Comparison of ENCODE assay signal across 8 cellular contexts in the genomic region with DNA sequence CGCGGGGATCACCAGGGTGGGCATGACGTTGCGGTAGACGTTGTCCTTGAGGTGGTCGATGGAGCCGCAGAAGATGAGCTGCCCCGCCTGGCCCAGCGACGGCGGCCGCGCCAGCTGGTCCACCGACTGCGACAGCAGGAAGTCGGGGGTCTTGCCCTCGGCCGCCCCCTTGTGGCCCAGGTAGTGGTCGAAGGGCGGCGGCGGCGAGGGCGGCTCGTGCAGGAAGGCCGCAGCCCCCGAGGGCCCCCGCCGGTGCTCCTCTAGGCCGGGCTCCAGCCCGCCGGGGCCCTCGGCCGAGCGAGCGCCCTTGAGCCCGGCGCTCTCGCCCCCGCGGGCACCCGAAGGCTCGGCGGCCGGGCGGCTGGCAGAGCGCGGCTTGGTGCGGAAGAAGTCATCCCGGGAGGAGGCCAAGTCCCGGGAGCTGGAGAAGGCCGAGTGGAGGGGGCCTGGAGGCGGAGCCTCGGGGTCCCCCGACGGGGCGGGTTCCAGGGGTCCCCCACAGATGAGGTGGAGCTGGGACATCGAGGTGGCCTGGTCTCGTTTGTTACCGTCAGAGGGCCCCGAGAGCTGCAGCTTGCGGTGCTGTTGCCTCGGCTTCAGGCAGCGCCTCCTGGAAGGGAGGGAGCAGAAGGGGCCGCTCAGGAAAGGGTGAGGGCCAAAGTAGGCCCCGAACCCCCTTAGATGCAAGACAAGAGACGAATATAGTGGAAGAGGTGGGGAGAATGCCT. TPM values are rescaled to one million over a fixed set of nuclear protein-coding genes. Genes with fewer than 3 reads are reported as not detected.
DNase-seq lines count a peak whose midpoint lies in the region; ATAC-seq and TF ChIP-seq lines count a peak whose summit lies in the region.
"Had no signal": no experiment of that assay in that cellular context is flagged by ENCODE, and none has a peak within 500 bp of the region (broad histone marks: within the 10 kb centered on the region; RNA-seq: fewer than 3 reads in every experiment).

No MANE protein-coding gene starts in this region.

- H2AK5ac ChIP-seq in IMR-90 (ENCODE audit: low read depth, low read length), result no peak overlapping the region

- peak overlapping the region; percentile 32 for H2AFZ ChIP-seq in IMR-90 (replicated peaks; ENCODE audit: low read length, poor library complexity)

- H4K5ac ChIP-seq in IMR-90 (ENCODE audit: low read depth, low read length), result no peak overlapping the region

- no peak overlapping the region for H3K4me2 ChIP-seq in IMR-90 (ENCODE audit: low read depth, low read length)

- H3K27me3 ChIP-seq in IMR-90 (ENCODE audit: control insufficient read depth, insufficient read depth, low read length), result no peaks in the 10 kb centered on the region

- no peak overlapping the region for H3K18ac ChIP-seq in IMR-90 (ENCODE audit: low read depth, low read length)

- no peak overlapping the region for H2BK15ac ChIP-seq in IMR-90 (ENCODE audit: low read depth, low read length)

- ATAC-seq in IMR-90 (ENCODE audit: low read depth), result no peak
- ATAC-seq in left cardiac atrium, result peak in 1 of 2 donors; percentile 1
- no peak for ATAC-seq in HG02798 (IDR thresholded peaks at IDR 0.05; ENCODE audit: poor library complexity, unreplicated experiment)
- ATAC-seq in GM21528 (IDR thresholded peaks at IDR 0.05; ENCODE audit: low FRiP score, unreplicated experiment), result no peak
- ATAC-seq in HG03039 (IDR thresholded peaks at IDR 0.05; ENCODE audit: unreplicated experiment), result no peak

- H2BK20ac ChIP-seq in IMR-90 (ENCODE audit: low read depth, low read length), result no peak overlapping the region

- BruUV-seq in IMR-90 (replicated peaks; lab: Mats Ljungman, UMichigan), result no TSS peak

- TF ChIP-seq CTCF in IMR-90 (conservative IDR thresholded peaks at IDR 0.05; ENCODE audit: low read depth, low read length), result no peak; the same call in 1 of the 2 replicates

- H3K27ac ChIP-seq in IMR-90 (ENCODE audit: insufficient read depth, low read length), result no peak overlapping the region

- POLR2A ChIA-PET in IMR-90 (lab: Charles Lee; ENCODE audit: unreplicated experiment), result no interaction called here

- no peak overlapping the region for H2BK5ac ChIP-seq in IMR-90 (ENCODE audit: low read depth, low read length, poor library complexity, severe bottlenecking)

- CTCF ChIA-PET in IMR-90 (lab: Yijun Ruan, JAX), result interaction anchor here (0.5 kb wide), 1 partner anchor 333 kb away, joined by 4 read pairs; no protein-coding TSS in a partner anchor

- H3K36me3 ChIP-seq in IMR-90 (ENCODE audit: control insufficient read depth, insufficient read depth, low read length), result peaks cover 40% of the 10 kb centered on the region

- dilution Hi-C loops in IMR-90 (cut with HindIII; ENCODE audit: low sequenced_read_pairs, unreplicated experiment), result no loop called here

- H4K91ac ChIP-seq in IMR-90 (ENCODE audit: insufficient read depth, low read depth, low read length), result no peak overlapping the region

- H3K4me3 ChIP-seq in IMR-90 (ENCODE audit: insufficient read depth, low read depth, low read length), result no peak overlapping the region

- H4K20me1 ChIP-seq in IMR-90 (ENCODE audit: insufficient read depth, low read length), result peaks cover 8% of the 10 kb centered on the region; the same call in 1 of the 2 replicates

- intact Hi-C loops in IMR-90 (cut with micrococcal nuclease) (no loop called here), left cardiac atrium (cut with DNase I) (no loop called here)

- H3K9ac ChIP-seq in IMR-90 (ENCODE audit: low read depth, low read length), result no peak overlapping the region

- H3K79me1 ChIP-seq in IMR-90 (ENCODE audit: low read depth in 1 of 2, low read length in 2 of 2), result peaks cover 0 to 6% of the 10 kb centered on the region in 2 experiments; a peak in 1 of 4 replicates

- in situ Hi-C loops in IMR-90 (cut with MboI; ENCODE audit: low sequenced_read_pairs), result no loop called here

- no peak for TF ChIP-seq POLR2A in IMR-90 (IDR thresholded peaks at IDR 0.05; ENCODE audit: low read depth, low read length)

- H3K23ac ChIP-seq in IMR-90 (ENCODE audit: low read depth, low read length), result no peak overlapping the region

- no peak for DNase-seq in IMR-90
- peak; percentile 48 for DNase-seq in activated T-cell treated with anti-CD3 and anti-CD28 coated beads for 48 hours (ENCODE audit: low read depth)
- DNase-seq in left cardiac atrium, result peak; percentile 65
- DNase-seq in stimulated activated CD8-positive, alpha-beta memory T cell treated with anti-CD3 and anti-CD28 coated beads, Interleukin-12 subunit alpha, Interleukin-12 subunit beta, amount 100 ng/mL, for 4 hours (ENCODE audit: low read depth), result peak; percentile 42

- no peak overlapping the region for H3K56ac ChIP-seq in IMR-90 (ENCODE audit: extremely low read depth, insufficient read depth, low read length)

- no peak overlapping the region for H3K14ac ChIP-seq in IMR-90 (replicated peaks; ENCODE audit: low read depth, low read length)

- H2BK120ac ChIP-seq in IMR-90 (ENCODE audit: low read depth, low read length), result no peak overlapping the region

- no peak for TF ChIP-seq RAD21 in IMR-90 (IDR thresholded peaks at IDR 0.05; ENCODE audit: low read length)

- no peaks in the 10 kb centered on the region for H3K4me1 ChIP-seq in IMR-90 (ENCODE audit: control insufficient read depth, insufficient read depth, low read length)

- WGBS in IMR-90 (ENCODE audit: extremely low coverage in 2 of 2, insufficient read length in 1 of 2), 2 experiments, result 78% methylated on average over 38 of the region's 67 CpGs; no CpG with 5 or more reads in 1 of the 2 experiments

- H3K4ac ChIP-seq in IMR-90 (ENCODE audit: low read depth, low read length), result no peak overlapping the region

- H4K8ac ChIP-seq in IMR-90 (ENCODE audit: low read depth in 2 of 2, low read length in 2 of 2), result no peak overlapping the region

- H2AK9ac ChIP-seq in IMR-90 (replicated peaks; ENCODE audit: low read depth, low read length, poor library complexity), result no peak overlapping the region

- H3K9me1 ChIP-seq in IMR-90 (ENCODE audit: insufficient read depth, low read length), result no peaks in the 10 kb centered on the region

- H3K9me3 ChIP-seq in IMR-90 (ENCODE audit: control insufficient read depth, insufficient read depth, low read length), result no peaks in the 10 kb centered on the region

TF ChIP-seq in IMR-90, 13 proteins besides CTCF, POLR2A, EP300 and RAD21 (continues in another document):
- TF ChIP-seq RCOR1 (IDR thresholded peaks at IDR 0.05; ENCODE audit: insufficient replicate concordance, low read length), result no peak
- TF ChIP-seq FOS (IDR thresholded peaks at IDR 0.05; ENCODE audit: low read depth, low read length), result no peak
- TF ChIP-seq, protein P1, sequence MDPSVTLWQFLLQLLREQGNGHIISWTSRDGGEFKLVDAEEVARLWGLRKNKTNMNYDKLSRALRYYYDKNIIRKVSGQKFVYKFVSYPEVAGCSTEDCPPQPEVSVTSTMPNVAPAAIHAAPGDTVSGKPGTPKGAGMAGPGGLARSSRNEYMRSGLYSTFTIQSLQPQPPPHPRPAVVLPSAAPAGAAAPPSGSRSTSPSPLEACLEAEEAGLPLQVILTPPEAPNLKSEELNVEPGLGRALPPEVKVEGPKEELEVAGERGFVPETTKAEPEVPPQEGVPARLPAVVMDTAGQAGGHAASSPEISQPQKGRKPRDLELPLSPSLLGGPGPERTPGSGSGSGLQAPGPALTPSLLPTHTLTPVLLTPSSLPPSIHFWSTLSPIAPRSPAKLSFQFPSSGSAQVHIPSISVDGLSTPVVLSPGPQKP (IDR thresholded peaks at IDR 0.05; ENCODE audit: borderline replicate concordance, low read depth, low read length), result no peak
- no peak for TF ChIP-seq SMC3 (IDR thresholded peaks at IDR 0.05; ENCODE audit: low read depth, low read length)
- TF ChIP-seq CHD1 (IDR thresholded peaks at IDR 0.05; ENCODE audit: low read depth, low read length), result no peak
- TF ChIP-seq MAZ (IDR thresholded peaks at IDR 0.05; ENCODE audit: borderline replicate concordance, low read depth, low read length), result no peak
- no peak for TF ChIP-seq RFX5 (IDR thresholded peaks at IDR 0.05; ENCODE audit: low read depth, low read length)
- TF ChIP-seq, protein P2, sequence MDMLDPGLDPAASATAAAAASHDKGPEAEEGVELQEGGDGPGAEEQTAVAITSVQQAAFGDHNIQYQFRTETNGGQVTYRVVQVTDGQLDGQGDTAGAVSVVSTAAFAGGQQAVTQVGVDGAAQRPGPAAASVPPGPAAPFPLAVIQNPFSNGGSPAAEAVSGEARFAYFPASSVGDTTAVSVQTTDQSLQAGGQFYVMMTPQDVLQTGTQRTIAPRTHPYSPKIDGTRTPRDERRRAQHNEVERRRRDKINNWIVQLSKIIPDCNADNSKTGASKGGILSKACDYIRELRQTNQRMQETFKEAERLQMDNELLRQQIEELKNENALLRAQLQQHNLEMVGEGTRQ (IDR thresholded peaks at IDR 0.05; ENCODE audit: low read depth, low read length), result no peak
- no peak for TF ChIP-seq NFE2L2 (IDR thresholded peaks at IDR 0.05; ENCODE audit: low read depth, low read length)
- no peak for TF ChIP-seq MXI1 (IDR thresholded peaks at IDR 0.05; ENCODE audit: borderline replicate concordance, low read depth, low read length)
- TF ChIP-seq MAFK (IDR thresholded peaks at IDR 0.05; ENCODE audit: low read depth, low read length), result no peak
- no peak for TF ChIP-seq BHLHE40 (IDR thresholded peaks at IDR 0.05; ENCODE audit: low read depth, low read length)

RNA-seq across cellular contexts. Expression of a gene that starts 8.9 kb away (rescaled TPM):
- 3.1 and 3.2 TPM in 2 replicates for total RNA-seq in IMR-90 (2012; rRNA removed)
- polyA plus RNA-seq in IMR-90 (2012; rRNA removed), result 5.9 and 8.1 TPM in 2 replicates
- polyA plus RNA-seq in IMR-90 (2012; cell fraction: cytosol; rRNA removed), result 3.5 and 12.3 TPM in 2 replicates
- polyA plus RNA-seq in IMR-90 (2012; cell fraction: nucleus; rRNA removed; ENCODE audit: low replicate concordance), result 3.7 and 9.3 TPM in 2 replicates
- total RNA-seq in left cardiac atrium, result 1 to 10 TPM; 1.2 to 2.4 TPM

RNA-seq across cellular contexts. Expression of a gene that starts 9.6 kb away (rescaled TPM):
- 38.9 and 39.2 TPM in 2 replicates for total RNA-seq in IMR-90 (2012; rRNA removed)
- 494 and 588 TPM in 2 replicates for polyA plus RNA-seq in IMR-90 (2012; rRNA removed)
- polyA plus RNA-seq in IMR-90 (2012; cell fraction: cytosol; rRNA removed), result 401 and 565 TPM in 2 replicates
- 146 and 360 TPM in 2 replicates for polyA plus RNA-seq in IMR-90 (2012; cell fraction: nucleus; rRNA removed; ENCODE audit: low replicate concordance)
- 100 to 1,000 TPM; 190 to 206 TPM for total RNA-seq in left cardiac atrium

RNA-seq across cellular contexts. Expression of a gene that starts 30.1 kb away (rescaled TPM):
- total RNA-seq in IMR-90 (2012; rRNA removed), result 49.1 and 49.2 TPM in 2 replicates
- 99.7 and 119 TPM in 2 replicates for polyA plus RNA-seq in IMR-90 (2012; rRNA removed)
- 126 and 127 TPM in 2 replicates for polyA plus RNA-seq in IMR-90 (2012; cell fraction: cytosol; rRNA removed)
- polyA plus RNA-seq in IMR-90 (2012; cell fraction: nucleus; rRNA removed; ENCODE audit: low replicate concordance), result 142 and 367 TPM in 2 replicates
- total RNA-seq in left cardiac atrium, result 10 to 100 TPM; 60.9 to 62.5 TPM

RNA-seq across cellular contexts. Expression of a gene that starts 34.7 kb away (rescaled TPM):
- total RNA-seq in IMR-90 (2012; rRNA removed), result under 0.01 TPM in 2 replicates
- polyA plus RNA-seq in IMR-90 (2012; rRNA removed), result 0.22 and 0.26 TPM in 2 replicates
- polyA plus RNA-seq in IMR-90 (2012; cell fraction: cytosol; rRNA removed), result 0.04 and 0.21 TPM in 2 replicates
- polyA plus RNA-seq in IMR-90 (2012; cell fraction: nucleus; rRNA removed; ENCODE audit: low replicate concordance), result 2.4 and 2.8 TPM in 2 replicates
- total RNA-seq in left cardiac atrium, result 1 to 10 TPM; 2.4 to 2.7 TPM
- total RNA-seq: myocyte had no signal

RNA-seq across cellular contexts. Expression of a gene that starts 46.3 kb away (rescaled TPM):
- total RNA-seq in IMR-90 (2012; rRNA removed), result under 0.01 TPM in 2 replicates
- polyA plus RNA-seq in IMR-90 (2012; rRNA removed), result 0.07 and 0.34 TPM in 2 replicates
- 0.16 and 0.18 TPM in 2 replicates for polyA plus RNA-seq in IMR-90 (2012; cell fraction: cytosol; rRNA removed)
- 0.51 and 0.57 TPM in 2 replicates for polyA plus RNA-seq in IMR-90 (2012; cell fraction: nucleus; rRNA removed; ENCODE audit: low replicate concordance)
- 1 to 10 TPM in 1 of 2 donors, under 1 TPM in 1; 0.85 to 1.0 TPM for total RNA-seq in left cardiac atrium
